ENCODE assay signal across 17 cellular contexts in the genomic region with DNA sequence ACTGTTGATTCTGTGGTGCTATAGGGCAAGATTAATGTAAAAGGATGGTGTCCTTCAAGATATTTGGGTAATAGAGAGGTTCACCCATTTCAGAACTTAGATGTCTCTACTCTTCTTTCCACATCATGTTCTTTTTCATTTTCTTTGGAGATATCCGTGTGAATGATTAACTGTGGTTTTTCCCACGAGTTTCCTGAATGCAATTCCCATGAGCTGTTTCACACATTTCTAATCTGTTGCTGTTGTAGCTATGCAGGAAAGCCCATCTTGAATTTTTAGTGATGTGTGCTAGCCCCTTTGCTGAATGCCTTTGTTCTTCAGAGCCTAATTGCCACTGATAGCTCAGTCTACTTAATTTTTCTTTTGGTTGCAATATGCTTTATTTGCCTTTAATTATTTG. TPM values are rescaled to one million over a fixed set of nuclear protein-coding genes. Genes with fewer than 3 reads are reported as not detected.
DNase-seq lines count a peak whose midpoint lies in the region; ATAC-seq and TF ChIP-seq lines count a peak whose summit lies in the region.
"Had no signal": no experiment of that assay in that cellular context is flagged by ENCODE, and none has a peak within 500 bp of the region (broad histone marks: within the 10 kb centered on the region; RNA-seq: fewer than 3 reads in every experiment).

No MANE protein-coding gene starts in this region.

- H3K36me3 ChIP-seq in MM.1S (replicated peaks; ENCODE audit: insufficient read depth, low read length) (no peaks in the 10 kb centered on the region), endocrine pancreas (ENCODE audit: control insufficient read depth, insufficient read depth, low read length) (no peaks in the 10 kb centered on the region), mesendoderm (ENCODE audit: control insufficient read depth, insufficient read depth, low read length) (no peaks in the 10 kb centered on the region), upper lobe of right lung (no peaks in the 10 kb centered on the region)
- H3K36me3 ChIP-seq: prostate gland had no signal

- peak overlapping the region; percentile 59 for H3K4me2 ChIP-seq in MM.1S (ENCODE audit: low read depth, low read length)
- H3K4me2 ChIP-seq in mesendoderm (ENCODE audit: low read length), result no peak overlapping the region

- POLR2A ChIA-PET in CD4-positive, alpha-beta T cell (lab: Charles Lee), result no interaction called here

- no peak overlapping the region for H4K8ac ChIP-seq in mesendoderm (ENCODE audit: low read depth, low read length)

- peaks cover 49% of the 10 kb centered on the region for H3K4me1 ChIP-seq in MM.1S (ENCODE audit: low read length)
- peaks cover 17% of the 10 kb centered on the region for H3K4me1 ChIP-seq in endocrine pancreas (ENCODE audit: control insufficient read depth, insufficient read depth, low read length)
- peaks cover 6% of the 10 kb centered on the region for H3K4me1 ChIP-seq in mesendoderm (ENCODE audit: control insufficient read depth, low read depth, low read length)
- peaks cover 11% of the 10 kb centered on the region for H3K4me1 ChIP-seq in upper lobe of right lung
- H3K4me1 ChIP-seq: prostate gland had no signal

- H3K9me3 ChIP-seq in MM.1S (replicated peaks; ENCODE audit: insufficient read depth, low read length) (no peaks in the 10 kb centered on the region), endocrine pancreas (ENCODE audit: control insufficient read depth, low read length) (no peaks in the 10 kb centered on the region), upper lobe of right lung (no peaks in the 10 kb centered on the region)
- H3K9me3 ChIP-seq in CD4-positive, alpha-beta T cell (ENCODE audit: control insufficient read depth, low read length), result no peaks in the 10 kb centered on the region
- H3K9me3 ChIP-seq: heart left ventricle, lower lobe of right lung, prostate gland had no signal

- CTCF ChIA-PET in Calu3 (lab: Charles Lee), result interaction anchor here (0.5 to 2.9 kb wide), 8 partner anchors 12 to 200 kb away, joined by 3 to 12 read pairs (median 5); partner anchors contain the start of gene C2CD4D
- CTCF ChIA-PET in CD4-positive, alpha-beta T cell (lab: Charles Lee), result interaction anchor here (1.2 kb wide), 1 partner anchor 9 kb away, joined by 3 read pairs; no protein-coding TSS in a partner anchor

- H3K4me1 Mint-ChIP-seq in Calu3 (ENCODE audit: low read depth, unreplicated experiment), result peaks cover 37% of the 10 kb centered on the region
- peaks cover 4% of the 10 kb centered on the region for H3K4me1 Mint-ChIP-seq in CD4-positive, alpha-beta T cell (ENCODE audit: low read depth)

- H2BK120ac ChIP-seq in mesendoderm (ENCODE audit: low read depth, low read length), result no peak overlapping the region

- H3K9me2 ChIP-seq in MM.1S (replicated peaks; ENCODE audit: insufficient read depth, low read length), result no peaks in the 10 kb centered on the region

- H3K27me3 Mint-ChIP-seq in Calu3 (ENCODE audit: unreplicated experiment), result no peaks in the 10 kb centered on the region
- H3K27me3 Mint-ChIP-seq in CD4-positive, alpha-beta T cell, result no peaks in the 10 kb centered on the region
- H3K27me3 Mint-ChIP-seq: activated CD4-positive, alpha-beta T cell treated with anti-CD3 and anti-CD28 coated beads, Interleukin-2, amount 10 ng/mL, durations not matched to agents 24 days and 14 days; dendritic cell treated with granulocyte-macrophage colony-stimulating factor and Interleukin-4, amounts not matched to agents 40 ng/mL and 50 ng/mL, for 4 days; T-cell had no signal

- H3K79me1 ChIP-seq in mesendoderm (ENCODE audit: low read length), result peaks cover 3% of the 10 kb centered on the region

- no peaks in the 10 kb centered on the region for H3K9me3 Mint-ChIP-seq in Calu3 (ENCODE audit: low read depth, unreplicated experiment)
- no peaks in the 10 kb centered on the region for H3K9me3 Mint-ChIP-seq in CD4-positive, alpha-beta T cell
- H3K9me3 Mint-ChIP-seq: activated CD4-positive, alpha-beta T cell treated with anti-CD3 and anti-CD28 coated beads, Interleukin-2, amount 10 ng/mL, durations not matched to agents 24 days and 14 days; activated T-helper 1 cell treated with anti-CD3 and anti-CD28 coated beads, Interleukin-12 subunit alpha, Interleukin-12 subunit beta, Interleukin-2, Interleukin-4 antibody, amounts not matched to agents 30 ng/mL and 10 ng/mL and 1 ng/mL, durations not matched to agents 14 hours and 24 hours and 36 hours; CD14-positive monocyte; dendritic cell treated with granulocyte-macrophage colony-stimulating factor and Interleukin-4, amounts not matched to agents 40 ng/mL and 50 ng/mL, for 4 days; T-cell had no signal

- H3K56ac ChIP-seq in mesendoderm (ENCODE audit: low read length), result no peak overlapping the region

- H3K79me2 ChIP-seq in MM.1S (ENCODE audit: low read length), result no peaks in the 10 kb centered on the region
- no peaks in the 10 kb centered on the region for H3K79me2 ChIP-seq in mesendoderm (ENCODE audit: control insufficient read depth, insufficient read depth, low read length)

- H4K20me1 ChIP-seq in MM.1S (ENCODE audit: insufficient read depth, low read length), result no peaks in the 10 kb centered on the region

- intact Hi-C loops in Calu3 (cut with micrococcal nuclease; ENCODE audit: unreplicated experiment), result loop anchor here (2.0 kb wide), 1 partner anchor 41 kb away; no protein-coding TSS in a partner anchor
- intact Hi-C loops in upper lobe of right lung (cut with DNase I), result no loop called here
- intact Hi-C loops in CD4-positive, alpha-beta T cell (cut with DNase I, micrococcal nuclease), result loop anchor here in 1 of 2 experiments (10.0 kb wide), 1 partner anchor 1225 kb away; no protein-coding TSS in a partner anchor

- no TSS peak for BruUV-seq in Calu3 (replicated peaks; lab: Mats Ljungman, UMichigan)

- H3K4me3 ChIP-seq in MM.1S (ENCODE audit: low read length) (peak overlapping the region; percentile 22), endocrine pancreas (ENCODE audit: control insufficient read depth, insufficient read depth, low read length) (peak overlapping the region; percentile 1), mesendoderm (ENCODE audit: low read length) (no peak overlapping the region), upper lobe of right lung (no peak overlapping the region)
- H3K4me3 ChIP-seq: heart left ventricle, lower lobe of right lung, prostate gland had no signal

- peaks cover 12% of the 10 kb centered on the region for H3F3A ChIP-seq in MM.1S (ENCODE audit: insufficient read depth, low read length)

- no peak overlapping the region for H3K18ac ChIP-seq in mesendoderm (ENCODE audit: low read length)

- DNase-seq in Calu3 (peak; percentile 15), MM.1S (no peak), mesendoderm (peak; percentile 84), upper lobe of right lung (no peak), GDM1 (lab: John Stamatoyannopoulos, UW) (no peak), GF-D8 (lab: John Stamatoyannopoulos, UW) (no peak)
- no peak for DNase-seq in CD4-positive, alpha-beta T cell
- DNase-seq: activated CD4-positive, alpha-beta T cell treated with anti-CD3 and anti-CD28 coated beads, Interleukin-2, amount 10 ng/mL, durations not matched to agents 24 days and 14 days; heart left ventricle; lower lobe of right lung; NCI-H2107; T-cell had no signal

- H3K36me3 Mint-ChIP-seq in Calu3 (ENCODE audit: insufficient read depth, unreplicated experiment), result peaks cover 4% of the 10 kb centered on the region
- H3K36me3 Mint-ChIP-seq in CD4-positive, alpha-beta T cell (ENCODE audit: low read depth), result peaks cover 40% of the 10 kb centered on the region

- peak overlapping the region; percentile 66 for H3K4me3 Mint-ChIP-seq in Calu3 (ENCODE audit: low read depth, unreplicated experiment)
- H3K4me3 Mint-ChIP-seq in CD4-positive, alpha-beta T cell, result no peak overlapping the region
- H3K4me3 Mint-ChIP-seq: activated CD4-positive, alpha-beta T cell treated with anti-CD3 and anti-CD28 coated beads, Interleukin-2, amount 10 ng/mL, durations not matched to agents 24 days and 14 days; activated T-helper 1 cell treated with anti-CD3 and anti-CD28 coated beads, Interleukin-12 subunit alpha, Interleukin-12 subunit beta, Interleukin-2, Interleukin-4 antibody, amounts not matched to agents 30 ng/mL and 10 ng/mL and 1 ng/mL, durations not matched to agents 14 hours and 24 hours and 36 hours; CD14-positive monocyte; dendritic cell treated with granulocyte-macrophage colony-stimulating factor and Interleukin-4, amounts not matched to agents 40 ng/mL and 50 ng/mL, for 4 days; T-cell had no signal

- no peak for ATAC-seq in upper lobe of right lung
- ATAC-seq in CD4-positive, alpha-beta T cell (ENCODE audit: poor library complexity), result no peak
- ATAC-seq: heart left ventricle, lower lobe of right lung, T-cell had no signal

- TF ChIP-seq CTCF in Calu3 (IDR thresholded peaks at IDR 0.05; ENCODE audit: unreplicated experiment) (no peak), MM.1S (IDR thresholded peaks at IDR 0.05; ENCODE audit: low read length) (no peak), upper lobe of right lung (IDR thresholded peaks at IDR 0.05) (no peak)
- TF ChIP-seq CTCF in CD4-positive, alpha-beta T cell (IDR thresholded peaks at IDR 0.05), result no peak

- peak overlapping the region; percentile 1; the same call in 1 of the 2 replicates for H3K27ac ChIP-seq in MM.1S (ENCODE audit: low read length)
- no peak overlapping the region for H3K27ac ChIP-seq in mesendoderm (ENCODE audit: low read depth, low read length)
- no peak overlapping the region for H3K27ac ChIP-seq in upper lobe of right lung
- H3K27ac ChIP-seq in CD4-positive, alpha-beta T cell (ENCODE audit: low read depth, low read length), result no peak overlapping the region
- H3K27ac ChIP-seq: heart left ventricle, lower lobe of right lung, prostate gland had no signal

- H2AK5ac ChIP-seq in mesendoderm (ENCODE audit: low read length), result no peak overlapping the region

- H2BK15ac ChIP-seq in mesendoderm (replicated peaks; ENCODE audit: low read depth), result no peak overlapping the region

- H4K5ac ChIP-seq in mesendoderm (ENCODE audit: low read length), result no peak overlapping the region

- H3K9ac ChIP-seq in MM.1S (ENCODE audit: low read length) (peak overlapping the region; percentile 1; the same call in 1 of the 2 replicates), endocrine pancreas (ENCODE audit: control insufficient read depth, insufficient read depth, low read length) (no peak overlapping the region), mesendoderm (ENCODE audit: low read length) (no peak overlapping the region)

- no peak overlapping the region for H3K4ac ChIP-seq in mesendoderm (ENCODE audit: low read depth, low read length)

- H2AFZ ChIP-seq in MM.1S (ENCODE audit: low read length), result peak overlapping the region; percentile 2; the same call in 1 of the 2 replicates

- H2BK5ac ChIP-seq in mesendoderm (ENCODE audit: low read length), result no peak overlapping the region

- H3K27me3 ChIP-seq in MM.1S (replicated peaks; ENCODE audit: insufficient read depth, low read length), result no peaks in the 10 kb centered on the region
- no peaks in the 10 kb centered on the region for H3K27me3 ChIP-seq in endocrine pancreas (ENCODE audit: control insufficient read depth, insufficient read depth, low read length)
- no peaks in the 10 kb centered on the region for H3K27me3 ChIP-seq in mesendoderm (ENCODE audit: insufficient read depth, low read length, poor library complexity)
- H3K27me3 ChIP-seq in upper lobe of right lung, result no peaks in the 10 kb centered on the region
- no peaks in the 10 kb centered on the region for H3K27me3 ChIP-seq in CD4-positive, alpha-beta T cell (ENCODE audit: control insufficient read depth, insufficient read depth, low read length)
- H3K27me3 ChIP-seq: heart left ventricle had no signal

- H3K23ac ChIP-seq in mesendoderm (ENCODE audit: low read length), result no peak overlapping the region

- H3K27ac Mint-ChIP-seq in Calu3 (ENCODE audit: unreplicated experiment), result peak overlapping the region; percentile 90
- H3K27ac Mint-ChIP-seq in CD4-positive, alpha-beta T cell, result no peak overlapping the region
- H3K27ac Mint-ChIP-seq: activated CD4-positive, alpha-beta T cell treated with anti-CD3 and anti-CD28 coated beads, Interleukin-2, amount 10 ng/mL, durations not matched to agents 24 days and 14 days; activated T-helper 1 cell treated with anti-CD3 and anti-CD28 coated beads, Interleukin-12 subunit alpha, Interleukin-12 subunit beta, Interleukin-2, Interleukin-4 antibody, amounts not matched to agents 30 ng/mL and 10 ng/mL and 1 ng/mL, durations not matched to agents 14 hours and 24 hours and 36 hours; T-cell had no signal

- WGBS in mesendoderm (ENCODE audit: extremely low coverage, insufficient coverage, low lambda C conversion rate), result no CpG with 5 or more reads among the region's 2 CpGs

RNA-seq across cellular contexts. Expression of gene SNX27, which starts 27.6 kb away (rescaled TPM):
- total RNA-seq in Calu3 (2022), result 52.4 and 57.1 TPM in 2 replicates
- 19.3 TPM for polyA plus RNA-seq in mesendoderm (2013, experiment 1 of 2)
- polyA plus RNA-seq in mesendoderm (2013, experiment 2 of 2), result 19.3 TPM
- total RNA-seq in upper lobe of right lung, result 62.1 TPM
- total RNA-seq in CD4-positive, alpha-beta T cell, result 10 to 100 TPM; 13.2 to 13.3 TPM

Comparison
In these comparisons a context has a peak if more than half of its experiments do, and no peak if none do; other contexts are left out.
1. DNase-seq: peak in Calu3 (single experiment) and mesendoderm (single experiment); none in MM.1S (single experiment), upper lobe of right lung (single experiment), GDM1 (single experiment), GF-D8 (single experiment) and CD4-positive, alpha-beta T cell (0 of 10).
2. H3K4me3 ChIP-seq: peak in MM.1S (single experiment) and endocrine pancreas (single experiment); none in mesendoderm (single experiment) and upper lobe of right lung (single experiment).